In the genomic region with DNA sequence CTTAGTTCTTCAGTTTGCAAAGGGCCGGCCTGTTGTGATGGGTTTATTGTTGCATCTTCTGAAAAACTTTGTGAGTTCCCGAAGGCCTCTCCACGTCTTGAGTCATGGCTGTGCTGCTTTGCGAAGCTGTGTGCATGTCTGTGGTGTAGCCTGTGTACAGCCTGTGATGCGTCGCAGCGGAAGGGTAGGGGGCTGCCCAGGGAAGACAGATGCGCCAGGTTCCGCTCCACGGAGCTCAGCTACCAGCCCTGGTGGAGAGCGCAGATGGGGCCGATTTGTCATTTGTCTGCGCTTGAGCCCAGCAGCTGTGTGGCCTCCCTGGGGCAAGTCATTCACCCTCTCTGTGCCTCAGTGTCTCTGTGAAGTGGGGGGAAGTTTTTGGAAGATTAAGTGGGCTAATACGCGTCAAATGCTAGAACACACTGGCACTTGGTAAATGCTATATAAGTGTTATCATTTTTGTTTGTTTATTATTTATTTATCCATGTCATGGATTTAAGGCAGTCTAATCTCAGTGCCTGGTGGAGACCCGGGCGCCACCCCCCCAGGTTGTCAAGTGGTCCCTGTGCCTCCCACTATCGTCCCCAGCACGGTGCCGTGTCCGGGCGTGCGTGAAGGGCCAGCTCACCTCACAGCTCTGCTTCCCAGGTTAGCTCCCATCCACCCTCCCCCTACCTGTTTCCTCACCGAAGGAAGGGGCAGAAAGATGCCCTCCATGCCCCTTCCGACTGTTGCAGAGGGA, we compare ENCODE assay signal across 24 cellular contexts. TPM values are rescaled to one million over a fixed set of nuclear protein-coding genes. Genes with fewer than 3 reads are reported as not detected.
DNase-seq lines count a peak whose midpoint lies in the region; ATAC-seq, FAIRE-seq and TF ChIP-seq lines count a peak whose summit lies in the region.
"Had no signal": no experiment of that assay in that cellular context is flagged by ENCODE, and none has a peak within 500 bp of the region (broad histone marks: within the 10 kb centered on the region; RNA-seq: fewer than 3 reads in every experiment).

No MANE protein-coding gene starts in this region.

- TF ChIP-seq CTCF in D721Med (IDR thresholded peaks at IDR 0.05; ENCODE audit: insufficient read depth, missing control alignments) (no peak), VCaP (conservative IDR thresholded peaks at IDR 0.05) (no peak), ovary (IDR thresholded peaks at IDR 0.05) (no peak)

- no peak for FAIRE-seq in D721Med (lab: Jason Lieb, UNC)

- no peaks in the 10 kb centered on the region for H3K9me3 Mint-ChIP-seq in naive B cell
- H3K9me3 Mint-ChIP-seq: CD4-positive, alpha-beta T cell; naive thymus-derived CD8-positive, alpha-beta T cell had no signal

- H3K27ac ChIP-seq in VCaP (peak overlapping the region; percentile 100), ovary (no peak overlapping the region)
- H3K27ac ChIP-seq: adrenal gland, colonic mucosa, parathyroid adenoma, upper lobe of right lung had no signal

- peaks cover 9 to 28% (median 9%) of the 10 kb centered on the region in 3 donors for H3K27me3 Mint-ChIP-seq in naive B cell
- H3K27me3 Mint-ChIP-seq: CD4-positive, alpha-beta T cell; naive thymus-derived CD8-positive, alpha-beta T cell had no signal

- no peaks in the 10 kb centered on the region for H3K36me3 ChIP-seq in ovary
- H3K36me3 ChIP-seq: adrenal gland, colonic mucosa, upper lobe of right lung had no signal

- H3K4me1 ChIP-seq in ovary (ENCODE audit: insufficient read depth) = no peaks in the 10 kb centered on the region
- H3K4me1 ChIP-seq: parathyroid adenoma, upper lobe of right lung had no signal

- H3K36me3 Mint-ChIP-seq in naive B cell = no peaks in the 10 kb centered on the region

- intact Hi-C loops in ovary (cut with DNase I) = no loop called here

- H3K27me3 ChIP-seq in ovary = no peaks in the 10 kb centered on the region
- H3K27me3 ChIP-seq: adrenal gland, colonic mucosa, upper lobe of right lung had no signal

- H3K4me3 Mint-ChIP-seq in naive B cell = peak overlapping the region in 4 of 8 donors; percentile 8 to 75 (median 21)
- H3K4me3 Mint-ChIP-seq: activated CD8-positive, alpha-beta T cell treated with anti-CD3 and anti-CD28 coated beads, Interleukin-2, amount 10 ng/mL, durations not matched to agents 7 days and 5 days; CD4-positive, alpha-beta T cell; naive thymus-derived CD8-positive, alpha-beta T cell had no signal

- no peak for TF ChIP-seq EP300 in ovary (IDR thresholded peaks at IDR 0.05)

- H3K27ac Mint-ChIP-seq in naive B cell = peak overlapping the region in 1 of 6 donors; percentile 65
- H3K27ac Mint-ChIP-seq: activated CD8-positive, alpha-beta T cell treated with anti-CD3 and anti-CD28 coated beads, Interleukin-2, amount 10 ng/mL, durations not matched to agents 7 days and 5 days; CD4-positive, alpha-beta T cell had no signal

- DNase-seq in D721Med (ENCODE audit: insufficient read length, low spot score) (peak; percentile 77), NCI-H2171 (lab: John Stamatoyannopoulos, UW) (peak; percentile 90), naive B cell (peak; percentile 26), ovary (no peak), GM03348 (ENCODE audit: low spot score) (no peak)
- DNase-seq: activated CD4-positive, CD25-positive, alpha-beta regulatory T cell treated with anti-CD3 and anti-CD28 coated beads, Interleukin-2, amount 50 U/mL, for 72 hours; activated CD8-positive, alpha-beta T cell treated with anti-CD3 and anti-CD28 coated beads, Interleukin-2, amount 10 ng/mL, durations not matched to agents 7 days and 5 days; activated naive CD4-positive, alpha-beta T cell; activated T-cell treated with anti-CD3 and anti-CD28 coated beads, Interleukin-2, amount 50 U/mL, for 1 hour; adrenal gland; CD4-positive, alpha-beta T cell; colonic mucosa; GF-D8; KG1; kidney glomerular epithelial cell; mesendoderm; naive thymus-derived CD8-positive, alpha-beta T cell; NCI-H345; SK-N-SH; T1000; upper lobe of right lung had no signal

- no peaks in the 10 kb centered on the region for H3K9me3 ChIP-seq in ovary
- H3K9me3 ChIP-seq: adrenal gland, colonic mucosa, SK-N-SH, upper lobe of right lung had no signal

- no peak for TF ChIP-seq POLR2A in ovary (IDR thresholded peaks at IDR 0.05)

- WGBS in ovary, 3 donors = 90 to 92% (median 90%) methylated on average over 25 of the region's 25 CpGs

- ATAC-seq in naive B cell (ENCODE audit: low read depth in 2 of 2) (peak; percentile 69 to 80), HG03442 (IDR thresholded peaks at IDR 0.05; ENCODE audit: unreplicated experiment) (no peak)
- ATAC-seq: activated CD8-positive, alpha-beta T cell treated with anti-CD3 and anti-CD28 coated beads, Interleukin-2, amount 10 ng/mL, durations not matched to agents 7 days and 5 days; naive thymus-derived CD8-positive, alpha-beta T cell; upper lobe of right lung had no signal

- H3K4me1 Mint-ChIP-seq in naive B cell = peaks cover 16 to 27% (median 22%) of the 10 kb centered on the region in 3 donors

- H3K4me3 ChIP-seq in ovary = no peak overlapping the region
- H3K4me3 ChIP-seq: adrenal gland, colonic mucosa, upper lobe of right lung had no signal

RNA-seq across cellular contexts. Expression of gene PDE9A, which starts 8.4 kb away (rescaled TPM):
- 1 to 10 TPM in 2 of 6 donors, under 1 TPM in 3, not detected in 1; 0.26 to 1.5 (median 0.79) TPM for polyA plus RNA-seq in naive B cell (ENCODE audit: low read depth in 6 of 6)
- 10 to 100 TPM in 2 of 7 donors, 1 to 10 TPM in 5; 3.9 to 11.3 (median 6.9) TPM for total RNA-seq in ovary
- polyA plus RNA-seq in ovary = 1 to 10 TPM; 5.6 to 8.0 TPM

Comparison
In these comparisons a context has a peak if more than half of its experiments do, and no peak if none do; other contexts are left out.
1. DNase-seq: peak in D721Med (single experiment), NCI-H2171 (single experiment) and naive B cell (single experiment); none in ovary (0 of 5) and GM03348 (single experiment).